Comparison of ENCODE assay signal across 8 cellular contexts in genomic region chr20:59087829-59088433, GRCh38. TPM values are rescaled to one million over a fixed set of nuclear protein-coding genes. Genes with fewer than 3 reads are reported as not detected.
DNase-seq lines count a peak whose midpoint lies in the region; ATAC-seq and TF ChIP-seq lines count a peak whose summit lies in the region.

No MANE protein-coding gene starts in this region.

- peaks cover 0 to 7% (median 5%) of the 10 kb centered on the region in 7 donors for H3K4me1 Mint-ChIP-seq in naive thymus-derived CD4-positive, alpha-beta T cell

- H3K4me3 Mint-ChIP-seq in naive thymus-derived CD4-positive, alpha-beta T cell, result no peak overlapping the region

- no peak overlapping the region for H3K9ac ChIP-seq in OCI-LY1 (ENCODE audit: low read length)

- POLR2A ChIA-PET in naive thymus-derived CD4-positive, alpha-beta T cell (lab: Charles Lee), result interaction anchor here (0.7 to 3.1 kb wide), 10 partner anchors 22 to 125 kb away, joined by 3 to 15 read pairs (median 5); partner anchors contain the start of gene ATP5F1E

- no peaks in the 10 kb centered on the region for H3K4me1 ChIP-seq in OCI-LY1 (ENCODE audit: insufficient read depth, low read length, severe bottlenecking)
- peaks cover 0 to 5% of the 10 kb centered on the region in 2 donors for H3K4me1 ChIP-seq in naive thymus-derived CD4-positive, alpha-beta T cell (ENCODE audit: control insufficient read depth in 2 of 2, insufficient read depth in 2 of 2, low read length in 2 of 2)

- no peak overlapping the region for H3K4me2 ChIP-seq in OCI-LY1 (ENCODE audit: low read length)

- no peak for TF ChIP-seq POLR2A in erythroblast (IDR thresholded peaks at IDR 0.05; ENCODE audit: low read length)

- intact Hi-C loops in naive thymus-derived CD4-positive, alpha-beta T cell (cut with micrococcal nuclease), result loop anchor here (1.0 to 5.0 kb wide), 10 partner anchors 34 to 315 kb away; partner anchors contain the start of gene ZNF831 (in 1 of the 2)

- TF ChIP-seq CTCF in OCI-LY1 (IDR thresholded peaks at IDR 0.05; ENCODE audit: low read length), result peak; percentile 84

- H3K4me3 ChIP-seq in OCI-LY1 (ENCODE audit: low read depth, low read length, poor library complexity, severe bottlenecking), result no peak overlapping the region
- no peak overlapping the region for H3K4me3 ChIP-seq in naive thymus-derived CD4-positive, alpha-beta T cell (ENCODE audit: low read length)

- no peaks in the 10 kb centered on the region for H3K9me3 Mint-ChIP-seq in naive thymus-derived CD4-positive, alpha-beta T cell

- H3K9me2 ChIP-seq in OCI-LY1 (ENCODE audit: low read depth, low read length), result no peaks in the 10 kb centered on the region

- no peaks in the 10 kb centered on the region for H3K9me3 ChIP-seq in OCI-LY1 (ENCODE audit: low read length)
- no peaks in the 10 kb centered on the region for H3K9me3 ChIP-seq in naive thymus-derived CD4-positive, alpha-beta T cell (ENCODE audit: control insufficient read depth in 2 of 3, low read length in 3 of 3)

- CTCF ChIA-PET in naive thymus-derived CD4-positive, alpha-beta T cell (lab: Charles Lee), result interaction anchor here (0.6 to 3.2 kb wide), 26 partner anchors 10 to 315 kb away, joined by 3 to 97 read pairs (median 4); no protein-coding TSS in a partner anchor

- DNase-seq in COR-L47 (lab: John Stamatoyannopoulos, UW), result peak; percentile 64
- DNase-seq in HuH-7 (ENCODE audit: low spot score), result peak; percentile 57
- DNase-seq in activated T-cell treated with anti-CD3 and anti-CD28 coated beads for 24 hours (ENCODE audit: low read depth), result peak; percentile 73
- peak; percentile 61 to 82 for DNase-seq in erythroblast (lab: John Stamatoyannopoulos, UW)
- DNase-seq in naive thymus-derived CD4-positive, alpha-beta T cell, result peak; percentile 67 to 85 (median 78)
- peak; percentile 40 to 68 for DNase-seq in stimulated activated CD8-positive, alpha-beta memory T cell treated with anti-CD3 and anti-CD28 coated beads, Interleukin-7, amount 100 ng/mL, for 48 hours (ENCODE audit: extremely low read depth in 1 of 2, low read depth in 1 of 2)

- H4K20me1 ChIP-seq in OCI-LY1 (ENCODE audit: insufficient read depth, low read length), result no peaks in the 10 kb centered on the region

- no peaks in the 10 kb centered on the region for H3K79me2 ChIP-seq in OCI-LY1 (ENCODE audit: insufficient read depth, low read length)

- no peaks in the 10 kb centered on the region for H3K27me3 ChIP-seq in OCI-LY1 (ENCODE audit: insufficient read depth, low read length)
- H3K27me3 ChIP-seq in naive thymus-derived CD4-positive, alpha-beta T cell (ENCODE audit: control insufficient read depth in 2 of 2, insufficient read depth in 2 of 2, low read length in 2 of 2), result no peaks in the 10 kb centered on the region

- no peaks in the 10 kb centered on the region for H3F3A ChIP-seq in OCI-LY1 (ENCODE audit: insufficient read depth, low read length)

- no peaks in the 10 kb centered on the region for H3K36me3 Mint-ChIP-seq in naive thymus-derived CD4-positive, alpha-beta T cell

- H2AFZ ChIP-seq in OCI-LY1 (ENCODE audit: low read length), result no peak overlapping the region

- H3K27ac Mint-ChIP-seq in naive thymus-derived CD4-positive, alpha-beta T cell, result peak overlapping the region in 4 of 9 donors; percentile 10 to 58 (median 40)

- ATAC-seq in naive thymus-derived CD4-positive, alpha-beta T cell, result peak; percentile 92
- ATAC-seq in HG02610 (IDR thresholded peaks at IDR 0.05; ENCODE audit: unreplicated experiment), result no peak

- H3K27me3 Mint-ChIP-seq in naive thymus-derived CD4-positive, alpha-beta T cell, result peaks cover 0 to 32% (median 0%) of the 10 kb centered on the region in 5 donors

- no peak overlapping the region for H3K27ac ChIP-seq in OCI-LY1 (ENCODE audit: low read depth, low read length, poor library complexity, severe bottlenecking)
- H3K27ac ChIP-seq in naive thymus-derived CD4-positive, alpha-beta T cell (ENCODE audit: low read depth, low read length), result no peak overlapping the region

- no peaks in the 10 kb centered on the region for H3K36me3 ChIP-seq in OCI-LY1 (ENCODE audit: insufficient read depth, low read length)
- H3K36me3 ChIP-seq in naive thymus-derived CD4-positive, alpha-beta T cell (ENCODE audit: control insufficient read depth in 2 of 3, insufficient read depth in 3 of 3, low read length in 3 of 3), result no peaks in the 10 kb centered on the region

RNA-seq across cellular contexts. Expression of gene PRELID3B, which starts 45.3 kb away (rescaled TPM):
- total RNA-seq in naive thymus-derived CD4-positive, alpha-beta T cell, result 10 to 100 TPM; 37.1 to 70.4 (median 44.0) TPM
- 10 to 100 TPM; 17.6 to 27.4 TPM for polyA plus RNA-seq in naive thymus-derived CD4-positive, alpha-beta T cell

RNA-seq across cellular contexts. Expression of gene ATP5F1E, which starts 55.8 kb away (rescaled TPM):
- total RNA-seq in naive thymus-derived CD4-positive, alpha-beta T cell, result 10 to 100 TPM; 57.0 to 81.7 (median 67.4) TPM
- 10 to 100 TPM; 31.4 to 75.7 TPM for polyA plus RNA-seq in naive thymus-derived CD4-positive, alpha-beta T cell
